ENCODE assay signal across 33 cellular contexts in genomic region chr6:107744927-107745326, GRCh38.
"Had no signal": no experiment of that assay in that cellular context is flagged by ENCODE, and none has a peak within 500 bp of the region (broad histone marks: within the 10 kb centered on the region; RNA-seq: fewer than 3 reads in every experiment).

No MANE protein-coding gene starts in this region.

- H3K27me3 ChIP-seq: cardiac muscle cell, MG63, Peyer's patch, SJSA1 had no signal

- H3K9me3 ChIP-seq: MG63, Peyer's patch, SJSA1, SK-N-SH had no signal

- H3K9me3 Mint-ChIP-seq: activated CD4-positive, alpha-beta T cell treated with anti-CD3 and anti-CD28 coated beads, Interleukin-2, amount 10 ng/mL, durations not matched to agents 24 days and 14 days; activated CD8-positive, alpha-beta T cell treated with anti-CD3 and anti-CD28 coated beads for 36 hours; activated naive CD8-positive, alpha-beta T cell treated with anti-CD3 and anti-CD28 coated beads for 36 hours; activated T-cell treated with anti-CD3 and anti-CD28 coated beads, Interleukin-2, amount 50 U/mL, for 72 hours; activated T-helper 17 cell treated with anti-CD3 and anti-CD28 coated beads, Interleukin-2, amount 50 U/mL, for 72 hours; T-helper 1 cell treated with Interleukin-12 subunit alpha and Interleukin-12 subunit beta and Interleukin-4 antibody, amounts not matched to agents 30 μg/mL and 1 μg/mL, for 36 hours; T-helper 2 cell treated with Interferon-gamma antibody and Interleukin-4, amounts not matched to agents 5 μg/mL and 100 μg/mL, for 36 hours had no signal

- H3K4me3 Mint-ChIP-seq: activated CD4-positive, alpha-beta T cell treated with anti-CD3 and anti-CD28 coated beads, Interleukin-2, amount 10 ng/mL, durations not matched to agents 24 days and 14 days; activated CD8-positive, alpha-beta T cell treated with anti-CD3 and anti-CD28 coated beads for 36 hours; activated naive CD8-positive, alpha-beta T cell treated with anti-CD3 and anti-CD28 coated beads for 36 hours; activated T-cell treated with anti-CD3 and anti-CD28 coated beads, Interleukin-2, amount 50 U/mL, for 72 hours; activated T-helper 17 cell treated with anti-CD3 and anti-CD28 coated beads, Interleukin-2, amount 50 U/mL, for 72 hours; T-helper 1 cell treated with Interleukin-12 subunit alpha and Interleukin-12 subunit beta and Interleukin-4 antibody, amounts not matched to agents 30 μg/mL and 1 μg/mL, for 36 hours; T-helper 2 cell treated with Interferon-gamma antibody and Interleukin-4, amounts not matched to agents 5 μg/mL and 100 μg/mL, for 36 hours had no signal

- H3K4me3 ChIP-seq: cardiac muscle cell, MG63, Peyer's patch, SJSA1 had no signal

- H3K27ac Mint-ChIP-seq: activated CD4-positive, alpha-beta T cell treated with anti-CD3 and anti-CD28 coated beads, Interleukin-2, amount 10 ng/mL, durations not matched to agents 24 days and 14 days; activated CD8-positive, alpha-beta T cell treated with anti-CD3 and anti-CD28 coated beads for 36 hours; activated naive CD8-positive, alpha-beta T cell treated with anti-CD3 and anti-CD28 coated beads for 36 hours; activated T-cell treated with anti-CD3 and anti-CD28 coated beads, Interleukin-2, amount 50 U/mL, for 72 hours; activated T-helper 17 cell treated with anti-CD3 and anti-CD28 coated beads, Interleukin-2, amount 50 U/mL, for 72 hours; T-helper 1 cell treated with Interleukin-12 subunit alpha and Interleukin-12 subunit beta and Interleukin-4 antibody, amounts not matched to agents 30 μg/mL and 1 μg/mL, for 36 hours; T-helper 2 cell treated with Interferon-gamma antibody and Interleukin-4, amounts not matched to agents 5 μg/mL and 100 μg/mL, for 36 hours had no signal

- H3K27me3 Mint-ChIP-seq: activated CD4-positive, alpha-beta T cell treated with anti-CD3 and anti-CD28 coated beads, Interleukin-2, amount 10 ng/mL, durations not matched to agents 24 days and 14 days; activated CD8-positive, alpha-beta T cell treated with anti-CD3 and anti-CD28 coated beads for 36 hours; activated naive CD8-positive, alpha-beta T cell treated with anti-CD3 and anti-CD28 coated beads for 36 hours; activated T-helper 17 cell treated with anti-CD3 and anti-CD28 coated beads, Interleukin-2, amount 50 U/mL, for 72 hours had no signal

- DNase-seq: activated CD4-positive, alpha-beta T cell treated with anti-CD3 and anti-CD28 coated beads, Interleukin-2, amount 10 ng/mL, durations not matched to agents 24 days and 14 days; activated CD4-positive, alpha-beta T cell treated with anti-CD3 and anti-CD28 coated beads, Interleukin-2, amount 50 U/mL, for 4 hours; activated CD8-positive, alpha-beta T cell treated with anti-CD3 and anti-CD28 coated beads for 36 hours; activated effector memory CD4-positive, alpha-beta T cell treated with anti-CD3 and anti-CD28 coated beads, Interleukin-2, amount 50 U/mL, for 16 hours; activated naive CD4-positive, alpha-beta T cell; activated naive CD4-positive, alpha-beta T cell treated with anti-CD3 and anti-CD28 coated beads, Interleukin-2, amount 50 U/mL, for 16 hours; activated naive CD8-positive, alpha-beta T cell treated with anti-CD3 and anti-CD28 coated beads for 36 hours; activated T-cell treated with anti-CD3 and anti-CD28 coated beads, Interleukin-2, amount 50 U/mL, for 1 hour; activated T-cell treated with anti-CD3 and anti-CD28 coated beads, Interleukin-2, amount 50 U/mL, for 72 hours; amniotic stem cell; aorta; Kasumi-1; KG1; MG63; NCI-H1048; NCI-H1105 treated with DMSO at 0.1 percent for 48 hours; NCI-H1436; NCI-H1694 treated with DMSO at 0.1 percent for 48 hours; NCI-H2029; NCI-H345; NCI-H510A; NCI-H526 treated with DMSO at 0.1 percent for 48 hours; NCI-H774; PC-3; Peyer's patch; RPMI8226; SHP77 treated with DMSO at 0.1 percent for 48 hours; SK-N-SH had no signal

- H3K4me2 ChIP-seq: SK-N-SH had no signal

- H3K9me2 ChIP-seq: SK-N-SH had no signal

- H3K4me1 ChIP-seq: SJSA1 had no signal

- H3K9ac ChIP-seq: SK-N-SH had no signal

- H3K27ac ChIP-seq: cardiac muscle cell, Peyer's patch, SJSA1 had no signal

- H3K36me3 ChIP-seq: cardiac muscle cell, MG63, Peyer's patch, SJSA1 had no signal
